Comparison of ENCODE assay signal across 26 cellular contexts in the genomic region with DNA sequence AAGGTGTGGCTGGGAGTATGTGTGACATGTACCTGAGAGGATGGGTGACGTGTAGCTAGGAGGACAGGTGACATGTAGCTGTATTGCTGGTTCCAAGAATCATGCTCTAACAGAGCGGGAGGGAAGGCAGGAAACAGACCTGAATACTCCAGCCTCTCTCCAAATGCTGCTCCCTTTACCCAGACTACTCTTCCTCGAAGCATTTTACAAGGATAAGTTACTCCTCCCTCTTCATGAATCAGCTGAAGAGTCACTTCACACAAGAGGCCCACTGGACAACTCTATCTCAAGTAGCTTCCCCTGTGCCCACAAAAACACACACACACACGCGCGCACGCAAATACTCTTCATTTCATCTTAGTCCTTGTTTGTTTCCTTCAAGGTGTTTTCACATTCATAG. TPM values are rescaled to one million over a fixed set of nuclear protein-coding genes. Genes with fewer than 3 reads are reported as not detected.
DNase-seq lines count a peak whose midpoint lies in the region; ATAC-seq and TF ChIP-seq lines count a peak whose summit lies in the region.
"Had no signal": no experiment of that assay in that cellular context is flagged by ENCODE, and none has a peak within 500 bp of the region (broad histone marks: within the 10 kb centered on the region; RNA-seq: fewer than 3 reads in every experiment).

No MANE protein-coding gene starts in this region.

- H3K9me2 ChIP-seq in PC-3 (replicated peaks; ENCODE audit: low read length): no peaks in the 10 kb centered on the region

- CTCF ChIA-PET in MCF 10A (lab: Yijun Ruan, JAX): interaction anchor here (0.6 to 2.7 kb wide), 5 partner anchors 12 to 1217 kb away, joined by 3 to 10 read pairs (median 3); no protein-coding TSS in a partner anchor
- CTCF ChIA-PET in PC-3 (lab: Charles Lee): interaction anchor here (0.6 kb wide), 1 partner anchor 16 kb away, joined by 3 read pairs; no protein-coding TSS in a partner anchor
- CTCF ChIA-PET in activated CD8-positive, alpha-beta T cell treated with anti-CD3 and anti-CD28 coated beads for 36 hours (lab: Charles Lee): interaction anchor here (1.0 to 1.3 kb wide), 2 partner anchors 10 to 16 kb away, joined by 3 to 4 read pairs; no protein-coding TSS in a partner anchor

- no TSS peak for BruUV-seq in MCF 10A (replicated peaks; lab: Mats Ljungman, UMichigan)
- BruUV-seq in PC-3 (replicated peaks; lab: Mats Ljungman, UMichigan): no TSS peak

- TF ChIP-seq EP300 in suprapubic skin (IDR thresholded peaks at IDR 0.05): no peak

- H4K20me1 ChIP-seq in PC-3 (ENCODE audit: low read length): no peaks in the 10 kb centered on the region

- no peak overlapping the region for H3K9ac ChIP-seq in PC-3 (ENCODE audit: low read length)

- H2AFZ ChIP-seq in PC-3 (ENCODE audit: low read length): no peak overlapping the region
- H2AFZ ChIP-seq: hepatocyte had no signal

- H3K4me1 ChIP-seq in breast epithelium (no peaks in the 10 kb centered on the region), PC-3 (ENCODE audit: insufficient read depth, low read length) (no peaks in the 10 kb centered on the region), foreskin keratinocyte (no peaks in the 10 kb centered on the region), suprapubic skin (no peaks in the 10 kb centered on the region)
- H3K4me1 ChIP-seq: prostate gland, uterus had no signal

- no peaks in the 10 kb centered on the region for H3K9me3 Mint-ChIP-seq in MCF 10A (ENCODE audit: unreplicated experiment)
- no peaks in the 10 kb centered on the region for H3K9me3 Mint-ChIP-seq in endothelial cell (ENCODE audit: unreplicated experiment)
- no peaks in the 10 kb centered on the region for H3K9me3 Mint-ChIP-seq in activated CD8-positive, alpha-beta T cell treated with anti-CD3 and anti-CD28 coated beads for 36 hours
- H3K9me3 Mint-ChIP-seq: CD4-positive, alpha-beta T cell; stimulated activated naive B cell treated with anti-CD40 and anti-IgM and Interleukin-4, amounts not matched to agents 10 μg/mL and 1 μg/mL and 100 μg/mL, for 72 hours had no signal

- no peaks in the 10 kb centered on the region for H3K36me3 ChIP-seq in breast epithelium
- H3K36me3 ChIP-seq in PC-3 (ENCODE audit: low read depth, low read length): peaks cover 2% of the 10 kb centered on the region
- H3K36me3 ChIP-seq in suprapubic skin: no peaks in the 10 kb centered on the region
- H3K36me3 ChIP-seq: prostate gland, uterus had no signal

- no peaks in the 10 kb centered on the region for H3K27me3 Mint-ChIP-seq in MCF 10A (ENCODE audit: insufficient read depth, unreplicated experiment)
- peaks cover 2% of the 10 kb centered on the region for H3K27me3 Mint-ChIP-seq in endothelial cell (ENCODE audit: unreplicated experiment)
- no peaks in the 10 kb centered on the region for H3K27me3 Mint-ChIP-seq in activated CD8-positive, alpha-beta T cell treated with anti-CD3 and anti-CD28 coated beads for 36 hours
- H3K27me3 Mint-ChIP-seq: brain; CD4-positive, alpha-beta T cell; stimulated activated naive B cell treated with anti-CD40 and anti-IgM and Interleukin-4, amounts not matched to agents 10 μg/mL and 1 μg/mL and 100 μg/mL, for 72 hours had no signal

- H3K9me3 ChIP-seq in breast epithelium (no peaks in the 10 kb centered on the region), PC-3 (ENCODE audit: low read length) (no peaks in the 10 kb centered on the region), suprapubic skin (no peaks in the 10 kb centered on the region)
- H3K9me3 ChIP-seq: neutrophil, prostate gland, sigmoid colon, uterus had no signal

- H3K4me1 Mint-ChIP-seq in MCF 10A (ENCODE audit: insufficient read depth, unreplicated experiment) (no peaks in the 10 kb centered on the region), endothelial cell (ENCODE audit: unreplicated experiment) (peaks cover 39% of the 10 kb centered on the region)
- H3K4me1 Mint-ChIP-seq in activated CD8-positive, alpha-beta T cell treated with anti-CD3 and anti-CD28 coated beads for 36 hours (ENCODE audit: low read depth): no peaks in the 10 kb centered on the region

- DNase-seq in MCF 10A (ENCODE audit: unreplicated experiment) (no peak), breast epithelium (ENCODE audit: low spot score in 2 of 2) (no peak), PC-3 (peak; percentile 33), foreskin keratinocyte (no peak), endothelial cell (ENCODE audit: low spot score) (no peak), retina (no peak), suprapubic skin (ENCODE audit: low spot score in 2 of 2) (no peak)
- DNase-seq in activated CD8-positive, alpha-beta T cell treated with anti-CD3 and anti-CD28 coated beads for 36 hours: no peak
- DNase-seq: 8988T; activated CD4-positive, alpha-beta T cell treated with anti-CD3 and anti-CD28 coated beads, Interleukin-2, amount 50 U/mL, for 1 hour; activated naive CD4-positive, alpha-beta T cell treated with Interleukin-2 at 50 U/mL for 16 hours; AML-193; CD4-positive, alpha-beta T cell; foreskin melanocyte; H7; left cardiac atrium; mesendoderm; Right ventricle myocardium superior; sigmoid colon; stimulated activated CD4-positive, alpha-beta T cell treated with anti-CD3 and anti-CD28 coated beads, Interleukin-4, amount 100 ng/mL, for 24 hours; stimulated activated naive B cell treated with anti-CD40 and anti-IgM and Interleukin-4, amounts not matched to agents 10 μg/mL and 1 μg/mL and 100 μg/mL, for 72 hours; uterus had no signal

- H3K27me3 ChIP-seq in breast epithelium: no peaks in the 10 kb centered on the region
- H3K27me3 ChIP-seq in PC-3 (ENCODE audit: low read length): no peaks in the 10 kb centered on the region
- H3K27me3 ChIP-seq in foreskin keratinocyte: no peaks in the 10 kb centered on the region
- no peaks in the 10 kb centered on the region for H3K27me3 ChIP-seq in suprapubic skin
- H3K27me3 ChIP-seq: hepatocyte, neutrophil, sigmoid colon, uterus had no signal

- TF ChIP-seq POLR2A in breast epithelium (IDR thresholded peaks at IDR 0.05) (no peak), suprapubic skin (IDR thresholded peaks at IDR 0.05) (no peak)

- H3K27ac ChIP-seq in breast epithelium (no peak overlapping the region), PC-3 (ENCODE audit: low read length) (no peak overlapping the region), foreskin keratinocyte (no peak overlapping the region), suprapubic skin (no peak overlapping the region)
- H3K27ac ChIP-seq: hepatocyte, neutrophil, prostate gland, sigmoid colon, uterus had no signal

- peak overlapping the region; percentile 61 for H3K27ac Mint-ChIP-seq in MCF 10A (ENCODE audit: low read depth, unreplicated experiment)
- H3K27ac Mint-ChIP-seq in endothelial cell (ENCODE audit: unreplicated experiment): no peak overlapping the region
- no peak overlapping the region for H3K27ac Mint-ChIP-seq in activated CD8-positive, alpha-beta T cell treated with anti-CD3 and anti-CD28 coated beads for 36 hours
- H3K27ac Mint-ChIP-seq: brain; CD4-positive, alpha-beta T cell; stimulated activated naive B cell treated with anti-CD40 and anti-IgM and Interleukin-4, amounts not matched to agents 10 μg/mL and 1 μg/mL and 100 μg/mL, for 72 hours had no signal

- TF ChIP-seq CTCF in MCF 10A (IDR thresholded peaks at IDR 0.05; ENCODE audit: unreplicated experiment): no peak
- no peak for TF ChIP-seq CTCF in breast epithelium (IDR thresholded peaks at IDR 0.05)
- TF ChIP-seq CTCF in PC-3 (conservative IDR thresholded peaks at IDR 0.05; ENCODE audit: low read depth, low read length): no peak
- TF ChIP-seq CTCF in foreskin keratinocyte (conservative IDR thresholded peaks at IDR 0.05): no peak
- TF ChIP-seq CTCF in endothelial cell (IDR thresholded peaks at IDR 0.05; ENCODE audit: unreplicated experiment): no peak
- TF ChIP-seq CTCF in activated CD8-positive, alpha-beta T cell treated with anti-CD3 and anti-CD28 coated beads for 36 hours (IDR thresholded peaks at IDR 0.05): no peak
- TF ChIP-seq CTCF in suprapubic skin (IDR thresholded peaks at IDR 0.05): no peak

- POLR2A ChIA-PET in MCF 10A (lab: Yijun Ruan, JAX): no interaction called here
- POLR2A ChIA-PET in PC-3 (lab: Charles Lee; ENCODE audit: unreplicated experiment): no interaction called here
- POLR2A ChIA-PET in activated CD8-positive, alpha-beta T cell treated with anti-CD3 and anti-CD28 coated beads for 36 hours (lab: Charles Lee): no interaction called here

- no peaks in the 10 kb centered on the region for H3F3A ChIP-seq in PC-3 (ENCODE audit: low read length, unreplicated experiment)

- no peaks in the 10 kb centered on the region for H3K79me2 ChIP-seq in PC-3 (ENCODE audit: low read length)
- H3K79me2 ChIP-seq: hepatocyte had no signal

- H3K4me3 Mint-ChIP-seq in MCF 10A (ENCODE audit: unreplicated experiment) (no peak overlapping the region), endothelial cell (ENCODE audit: unreplicated experiment) (no peak overlapping the region)
- H3K4me3 Mint-ChIP-seq in activated CD8-positive, alpha-beta T cell treated with anti-CD3 and anti-CD28 coated beads for 36 hours: no peak overlapping the region
- H3K4me3 Mint-ChIP-seq: brain; CD4-positive, alpha-beta T cell; stimulated activated naive B cell treated with anti-CD40 and anti-IgM and Interleukin-4, amounts not matched to agents 10 μg/mL and 1 μg/mL and 100 μg/mL, for 72 hours had no signal

- H3K36me3 Mint-ChIP-seq in MCF 10A (ENCODE audit: insufficient read depth, unreplicated experiment) (peaks cover 14% of the 10 kb centered on the region), endothelial cell (ENCODE audit: low read depth, unreplicated experiment) (peaks cover 12% of the 10 kb centered on the region)
- H3K36me3 Mint-ChIP-seq in activated CD8-positive, alpha-beta T cell treated with anti-CD3 and anti-CD28 coated beads for 36 hours (ENCODE audit: low read depth): no peaks in the 10 kb centered on the region
- H3K36me3 Mint-ChIP-seq: stimulated activated naive B cell treated with anti-CD40 and anti-IgM and Interleukin-4, amounts not matched to agents 10 μg/mL and 1 μg/mL and 100 μg/mL, for 72 hours had no signal

- H3K4me2 ChIP-seq in PC-3 (ENCODE audit: low read length): no peak overlapping the region
- H3K4me2 ChIP-seq: hepatocyte had no signal

- H3K4me3 ChIP-seq in breast epithelium: no peak overlapping the region
- H3K4me3 ChIP-seq in PC-3 (ENCODE audit: low read length): no peak overlapping the region
- no peak overlapping the region for H3K4me3 ChIP-seq in suprapubic skin
- H3K4me3 ChIP-seq: hepatocyte, prostate gland, sigmoid colon, uterus had no signal

- intact Hi-C loops in MCF 10A (cut with micrococcal nuclease) (no loop called here), breast epithelium (cut with DNase I; ENCODE audit: low total_unique reads) (no loop called here), PC-3 (cut with micrococcal nuclease) (loop anchor here (5.0 kb wide), 1 partner anchor 112 kb away; a partner anchor contains a TSS)
- intact Hi-C loops in activated CD8-positive, alpha-beta T cell treated with anti-CD3 and anti-CD28 coated beads for 36 hours (cut with micrococcal nuclease): no loop called here

- ATAC-seq in PC-3 (peak; percentile 48), foreskin keratinocyte (peak; percentile 25)
- ATAC-seq in activated CD8-positive, alpha-beta T cell treated with anti-CD3 and anti-CD28 coated beads for 36 hours: no peak
- ATAC-seq: left cardiac atrium; stimulated activated naive B cell treated with anti-CD40 and anti-IgM and Interleukin-4, amounts not matched to agents 10 μg/mL and 1 μg/mL and 100 μg/mL, for 72 hours had no signal

- WGBS in suprapubic skin: 89% methylated on average over 7 of the region's 7 CpGs

RNA-seq across cellular contexts. Expression of a gene that starts 52.6 kb away (rescaled TPM):
- total RNA-seq in MCF 10A (2022) (41.8 and 42.3 TPM in 2 replicates), breast epithelium (100 to 1,000 TPM in 1 of 3 donors, 10 to 100 TPM in 2; 73.1 to 120 (median 87.2) TPM), PC-3 (2014; rRNA removed) (35.3 and 37.6 TPM in 2 replicates), foreskin keratinocyte (26.6 and 29.7 TPM in 2 replicates), endothelial cell (ENCODE audit: unreplicated experiment) (59.9 TPM), suprapubic skin (100 to 1,000 TPM in 1 of 4 donors, 10 to 100 TPM in 3; 44.7 to 100 (median 53.5) TPM)
- polyA plus RNA-seq in foreskin keratinocyte: 4.2 and 4.3 TPM in 2 replicates
- total RNA-seq in activated CD8-positive, alpha-beta T cell treated with anti-CD3 and anti-CD28 coated beads for 36 hours: 10 to 100 TPM; 20.8 to 20.9 TPM
